ENCODE assay signal across 8 cellular contexts in the genomic region with DNA sequence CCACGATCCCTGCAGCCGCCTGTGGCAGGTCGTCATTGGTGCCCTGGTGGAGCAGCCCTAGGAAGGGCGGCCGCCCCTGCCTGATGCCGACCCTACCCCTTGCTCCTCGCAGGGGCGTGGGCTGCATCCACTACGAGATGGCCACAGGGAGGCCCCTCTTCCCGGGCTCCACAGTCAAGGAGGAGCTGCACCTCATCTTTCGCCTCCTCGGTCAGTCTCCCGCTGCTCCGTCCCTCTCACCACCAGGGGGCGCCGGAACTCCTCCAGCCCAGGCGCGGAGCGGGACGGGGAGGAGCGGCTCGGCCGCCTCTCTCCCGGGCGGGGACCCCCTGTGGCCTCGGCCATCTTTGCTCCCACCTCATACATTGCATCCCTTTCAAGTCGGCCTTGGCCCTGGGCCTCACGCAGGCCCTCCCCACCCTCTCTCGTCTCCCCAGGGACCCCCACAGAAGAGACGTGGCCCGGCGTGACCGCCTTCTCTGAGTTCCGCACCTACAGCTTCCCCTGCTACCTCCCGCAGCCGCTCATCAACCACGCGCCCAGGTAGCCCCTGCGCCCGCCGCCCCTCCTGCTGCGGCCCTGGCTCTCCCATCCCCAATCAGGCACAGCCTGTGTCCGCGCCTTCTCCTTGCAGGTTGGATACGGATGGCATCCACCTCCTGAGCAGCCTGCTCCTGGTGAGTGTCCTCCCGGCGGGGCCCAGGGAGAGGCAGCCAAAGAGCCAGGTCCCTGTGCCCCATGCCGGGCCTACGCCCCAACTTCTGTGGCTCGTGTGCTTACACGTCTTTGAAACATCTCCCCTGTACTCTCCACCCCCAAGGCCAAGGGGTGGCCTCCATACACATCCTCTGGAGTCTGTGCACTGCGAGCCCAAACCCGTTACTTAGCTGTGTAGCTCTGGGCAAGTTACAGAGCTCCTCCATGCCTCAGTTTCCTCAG. TPM values are rescaled to one million over a fixed set of nuclear protein-coding genes. Genes with fewer than 3 reads are reported as not detected.
DNase-seq lines count a peak whose midpoint lies in the region; ATAC-seq, FAIRE-seq and TF ChIP-seq lines count a peak whose summit lies in the region.

No MANE protein-coding gene starts in this region.

- dilution Hi-C loops in mammary epithelial cell (cut with HindIII; ENCODE audit: low sequenced_read_pairs): no loop called here
- dilution Hi-C loops in keratinocyte (cut with MboI; ENCODE audit: extremely low pct_ligation_motif_present, low sequenced_read_pairs): no loop called here

- ATAC-seq in WTC11 (peak; percentile 84), GM19324 (IDR thresholded peaks at IDR 0.05; ENCODE audit: low FRiP score, unreplicated experiment) (no peak)

- no peak overlapping the region for H3K4me3 Mint-ChIP-seq in WTC11

- H3K36me3 Mint-ChIP-seq in WTC11: peaks cover 40% of the 10 kb centered on the region

- H3K9me3 ChIP-seq in mammary epithelial cell (replicated peaks; ENCODE audit: insufficient read depth, low read length) (no peaks in the 10 kb centered on the region), keratinocyte (ENCODE audit: control insufficient read depth, low read depth, low read length) (no peaks in the 10 kb centered on the region)

- 38% methylated on average over 19 of the region's 53 CpGs for WGBS in mammary epithelial cell (ENCODE audit: low coverage, missing lambda C conversion rate)

- FAIRE-seq in keratinocyte (lab: Jason Lieb, UNC): no peak

- H3K27me3 ChIP-seq in mammary epithelial cell (ENCODE audit: insufficient read depth, low read length) (no peaks in the 10 kb centered on the region), keratinocyte (ENCODE audit: control insufficient read depth, extremely low read depth, insufficient read depth, low read length) (peaks cover 5% of the 10 kb centered on the region)

- CTCF ChIA-PET in WTC11 (lab: Charles Lee) (interaction anchor here (0.6 to 14.5 kb wide), 51 partner anchors 8 to 448 kb away, joined by 3 to 613 read pairs (median 5); a partner anchor contains a TSS), mammary epithelial cell (lab: Charles Lee; ENCODE audit: low non-redundant PET) (interaction anchor here (0.6 to 1.3 kb wide), 3 partner anchors 47 to 129 kb away, joined by 3 to 6 read pairs (median 3); no protein-coding TSS in a partner anchor)

- H3K27ac ChIP-seq in mammary epithelial cell (ENCODE audit: insufficient read depth, low read depth, low read length) (no peak overlapping the region), keratinocyte (ENCODE audit: control insufficient read depth, insufficient read depth, low read length) (no peak overlapping the region)

- no peak overlapping the region for H3K9ac ChIP-seq in mammary epithelial cell (ENCODE audit: insufficient read depth, low read length)
- H3K9ac ChIP-seq in keratinocyte (ENCODE audit: control insufficient read depth, extremely low read depth, insufficient read depth, low read length): no peak overlapping the region

- no peaks in the 10 kb centered on the region for H4K20me1 ChIP-seq in mammary epithelial cell (ENCODE audit: insufficient read depth, low read length)
- H4K20me1 ChIP-seq in keratinocyte (ENCODE audit: control insufficient read depth, extremely low read depth, insufficient read depth, low read length): no peaks in the 10 kb centered on the region

- TF ChIP-seq CTCF in AG10803 (conservative IDR thresholded peaks at IDR 0.05; ENCODE audit: low read length): peak; percentile 68
- TF ChIP-seq CTCF in WTC11 (IDR thresholded peaks at IDR 0.05): peak; percentile 95
- peak; percentile 72 to 91 for TF ChIP-seq CTCF in mammary epithelial cell (conservative IDR thresholded peaks at IDR 0.05 in 1 of 2, IDR thresholded peaks at IDR 0.05 in 1 of 2; ENCODE audit: extremely low read depth in 1 of 2, insufficient read depth in 1 of 2, low read depth in 1 of 2, low read length in 2 of 2)
- peak; percentile 72 to 96 (median 92) for TF ChIP-seq CTCF in keratinocyte (optimal IDR thresholded peaks at IDR 0.05 in 1 of 3, IDR thresholded peaks at IDR 0.05 in 1 of 3, conservative IDR thresholded peaks at IDR 0.05 in 1 of 3; ENCODE audit: extremely low read depth in 1 of 3, insufficient read depth in 2 of 3, low read length in 3 of 3)

- peak; percentile 36 for DNase-seq in AG10803 (ENCODE audit: low read depth)
- DNase-seq in GM19240 (ENCODE audit: insufficient read length, low spot score): peak; percentile 84
- peak; percentile 61 to 82 for DNase-seq in NCI-H1930 (lab: John Stamatoyannopoulos, UW)
- peak; percentile 94 for DNase-seq in WTC11 (ENCODE audit: low spot score)
- DNase-seq in mammary epithelial cell: peak; percentile 35
- no peak for DNase-seq in keratinocyte (ENCODE audit: low read depth, low spot score)
- DNase-seq in stimulated activated CD4-positive, alpha-beta T cell treated with anti-CD3 and anti-CD28 coated beads, Interleukin-15, amount 100 ng/mL, for 48 hours (ENCODE audit: low read depth in 2 of 2): peak; percentile 59 to 74

- H3K36me3 ChIP-seq in mammary epithelial cell (ENCODE audit: insufficient read depth, low read length) (peaks cover 2% of the 10 kb centered on the region), keratinocyte (ENCODE audit: control insufficient read depth in 2 of 2, extremely low read depth in 1 of 2, insufficient read depth in 2 of 2, low read length in 2 of 2) (peaks cover 5 to 25% of the 10 kb centered on the region in 2 experiments)

- H3K4me2 ChIP-seq in mammary epithelial cell (ENCODE audit: insufficient read depth, low read depth, low read length): no peak overlapping the region
- peak overlapping the region; percentile 22 for H3K4me2 ChIP-seq in keratinocyte (ENCODE audit: control insufficient read depth, extremely low read depth, insufficient read depth, low read depth, low read length)

- BruUV-seq in mammary epithelial cell (replicated peaks; lab: Mats Ljungman, UMichigan): no TSS peak

- no peak overlapping the region for H3K27ac Mint-ChIP-seq in WTC11

- H3K27me3 Mint-ChIP-seq in WTC11 (ENCODE audit: low read depth): no peaks in the 10 kb centered on the region

- H3K4me3 ChIP-seq in AG10803 (ENCODE audit: low read length) (peak overlapping the region; percentile 48), mammary epithelial cell (replicated peaks in 1 of 3; ENCODE audit: insufficient read depth in 1 of 3, low read depth in 2 of 3, low read length in 3 of 3) (no peak overlapping the region), keratinocyte (ENCODE audit: control insufficient read depth in 2 of 3, extremely low read depth in 1 of 3, insufficient read depth in 2 of 3, low read depth in 1 of 3, low read length in 3 of 3) (no peak overlapping the region)

- no peaks in the 10 kb centered on the region for H3K9me3 Mint-ChIP-seq in WTC11

- intact Hi-C loops in mammary epithelial cell (cut with micrococcal nuclease): loop anchor here (1.0 to 2.0 kb wide), 4 partner anchors 62 to 182 kb away; a partner anchor contains a TSS

- H2AFZ ChIP-seq in mammary epithelial cell (ENCODE audit: low read depth, low read length): no peak overlapping the region
- H2AFZ ChIP-seq in keratinocyte (ENCODE audit: control insufficient read depth, low read length): no peak overlapping the region

- H3K79me2 ChIP-seq in mammary epithelial cell (ENCODE audit: insufficient read depth, low read length): no peaks in the 10 kb centered on the region
- no peaks in the 10 kb centered on the region for H3K79me2 ChIP-seq in keratinocyte (ENCODE audit: control insufficient read depth, insufficient read depth, low read length)

- POLR2A ChIA-PET in WTC11 (lab: Charles Lee): interaction anchor here (1.3 kb wide), 1 partner anchor 103 kb away, joined by 4 read pairs; a partner anchor contains a TSS

- H3K9me1 ChIP-seq in keratinocyte (ENCODE audit: control insufficient read depth, extremely low read depth, insufficient read depth, low read length): no peaks in the 10 kb centered on the region

- peaks cover 16% of the 10 kb centered on the region for H3K4me1 Mint-ChIP-seq in WTC11

- no peaks in the 10 kb centered on the region for H3K4me1 ChIP-seq in mammary epithelial cell (ENCODE audit: insufficient read depth, low read length)
- H3K4me1 ChIP-seq in keratinocyte (ENCODE audit: control insufficient read depth, extremely low read depth, insufficient read depth, low read length): peaks cover 3% of the 10 kb centered on the region

- in situ Hi-C loops in mammary epithelial cell (cut with MboI; ENCODE audit: low sequenced_read_pairs in 2 of 2): loop anchor here (5.0 to 10.0 kb wide), 3 partner anchors 126 to 134 kb away; no protein-coding TSS in a partner anchor

TF ChIP-seq in WTC11, 78 proteins besides CTCF, POLR2A, EP300 and RAD21 (continues in another document):
- 0 out of 2 replicates have a peak, but pooled peaks have one; percentile 59 for TF ChIP-seq ZNF232 (CRISPR knock-in tag; IDR thresholded peaks at IDR 0.05)
- TF ChIP-seq, protein P1, sequence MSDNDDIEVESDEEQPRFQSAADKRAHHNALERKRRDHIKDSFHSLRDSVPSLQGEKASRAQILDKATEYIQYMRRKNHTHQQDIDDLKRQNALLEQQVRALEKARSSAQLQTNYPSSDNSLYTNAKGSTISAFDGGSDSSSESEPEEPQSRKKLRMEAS (CRISPR knock-in tag; IDR thresholded peaks at IDR 0.05): peak; percentile 27; the same call in 1 of the 2 replicates

RNA-seq across cellular contexts. Expression of a gene that starts 24.7 kb away (rescaled TPM):
- total RNA-seq in WTC11 (2021) (62.1 to 71.9 TPM (median 64.7 TPM) in 3 replicates), mammary epithelial cell (10 to 100 TPM; 23.2 to 28.6 TPM)
- polyA plus RNA-seq in mammary epithelial cell (24.6 TPM), keratinocyte (10.9 to 13.1 TPM (median 12.1 TPM) in 3 replicates)
- polyA minus RNA-seq in mammary epithelial cell (57.9 TPM), keratinocyte (19.8 to 32.9 TPM (median 31.3 TPM) in 3 replicates)
- 14.0 TPM for polyA plus RNA-seq in keratinocyte (2011; ENCODE audit: low read depth)
- polyA plus RNA-seq in keratinocyte (2011; cell fraction: cytosol; rRNA removed): 10.5 and 18.8 TPM in 2 replicates
- polyA plus RNA-seq in keratinocyte (2011; cell fraction: nucleus; rRNA removed): 57.8 and 86.8 TPM in 2 replicates
- 11.3 and 20.3 TPM in 2 replicates for polyA plus RNA-seq in keratinocyte (2012; ENCODE audit: low replicate concordance)
- 20.3 TPM for polyA minus RNA-seq in keratinocyte (2011; cell fraction: cytosol; rRNA and poly(A)+ RNA removed)
- polyA minus RNA-seq in keratinocyte (2011; cell fraction: nucleus; rRNA and poly(A)+ RNA removed): 25.1 and 29.8 TPM in 2 replicates
